3 cellular contexts compared by ENCODE assay signal in the genomic region with DNA sequence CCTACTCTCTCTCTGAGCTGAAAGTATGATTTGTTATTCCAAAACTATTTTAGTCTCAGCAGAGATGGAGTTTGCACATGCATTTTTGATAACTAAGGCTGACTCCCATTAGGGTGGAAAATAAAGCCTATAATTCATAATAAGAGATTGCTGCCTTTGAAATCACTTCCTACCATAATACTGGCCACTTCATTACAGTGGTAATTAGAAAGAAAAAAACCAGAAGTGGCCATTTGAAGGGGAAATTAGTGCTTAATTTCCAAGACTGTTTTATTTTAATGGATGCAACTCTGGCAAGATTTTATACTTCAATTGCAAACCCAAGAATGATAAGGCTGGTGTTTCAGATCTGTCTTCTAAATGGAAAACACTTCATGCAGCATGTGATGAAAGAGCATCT.
TF ChIP-seq lines count a peak whose summit lies in the region.

No MANE protein-coding gene starts in this region.

TF ChIP-seq in GM23338, 12 proteins besides CTCF, POLR2A, EP300 and RAD21:
- TF ChIP-seq ZNF114 (CRISPR knock-in tag; IDR thresholded peaks at IDR 0.05) (no peak), CREB1 (CRISPR knock-in tag; IDR thresholded peaks at IDR 0.05; ENCODE audit: low read depth) (no peak), NANOG (IDR thresholded peaks at IDR 0.05; ENCODE audit: borderline replicate concordance) (no peak), POLR2AphosphoS5 (IDR thresholded peaks at IDR 0.05; ENCODE audit: low read depth) (no peak)
- TF ChIP-seq, protein P1, sequence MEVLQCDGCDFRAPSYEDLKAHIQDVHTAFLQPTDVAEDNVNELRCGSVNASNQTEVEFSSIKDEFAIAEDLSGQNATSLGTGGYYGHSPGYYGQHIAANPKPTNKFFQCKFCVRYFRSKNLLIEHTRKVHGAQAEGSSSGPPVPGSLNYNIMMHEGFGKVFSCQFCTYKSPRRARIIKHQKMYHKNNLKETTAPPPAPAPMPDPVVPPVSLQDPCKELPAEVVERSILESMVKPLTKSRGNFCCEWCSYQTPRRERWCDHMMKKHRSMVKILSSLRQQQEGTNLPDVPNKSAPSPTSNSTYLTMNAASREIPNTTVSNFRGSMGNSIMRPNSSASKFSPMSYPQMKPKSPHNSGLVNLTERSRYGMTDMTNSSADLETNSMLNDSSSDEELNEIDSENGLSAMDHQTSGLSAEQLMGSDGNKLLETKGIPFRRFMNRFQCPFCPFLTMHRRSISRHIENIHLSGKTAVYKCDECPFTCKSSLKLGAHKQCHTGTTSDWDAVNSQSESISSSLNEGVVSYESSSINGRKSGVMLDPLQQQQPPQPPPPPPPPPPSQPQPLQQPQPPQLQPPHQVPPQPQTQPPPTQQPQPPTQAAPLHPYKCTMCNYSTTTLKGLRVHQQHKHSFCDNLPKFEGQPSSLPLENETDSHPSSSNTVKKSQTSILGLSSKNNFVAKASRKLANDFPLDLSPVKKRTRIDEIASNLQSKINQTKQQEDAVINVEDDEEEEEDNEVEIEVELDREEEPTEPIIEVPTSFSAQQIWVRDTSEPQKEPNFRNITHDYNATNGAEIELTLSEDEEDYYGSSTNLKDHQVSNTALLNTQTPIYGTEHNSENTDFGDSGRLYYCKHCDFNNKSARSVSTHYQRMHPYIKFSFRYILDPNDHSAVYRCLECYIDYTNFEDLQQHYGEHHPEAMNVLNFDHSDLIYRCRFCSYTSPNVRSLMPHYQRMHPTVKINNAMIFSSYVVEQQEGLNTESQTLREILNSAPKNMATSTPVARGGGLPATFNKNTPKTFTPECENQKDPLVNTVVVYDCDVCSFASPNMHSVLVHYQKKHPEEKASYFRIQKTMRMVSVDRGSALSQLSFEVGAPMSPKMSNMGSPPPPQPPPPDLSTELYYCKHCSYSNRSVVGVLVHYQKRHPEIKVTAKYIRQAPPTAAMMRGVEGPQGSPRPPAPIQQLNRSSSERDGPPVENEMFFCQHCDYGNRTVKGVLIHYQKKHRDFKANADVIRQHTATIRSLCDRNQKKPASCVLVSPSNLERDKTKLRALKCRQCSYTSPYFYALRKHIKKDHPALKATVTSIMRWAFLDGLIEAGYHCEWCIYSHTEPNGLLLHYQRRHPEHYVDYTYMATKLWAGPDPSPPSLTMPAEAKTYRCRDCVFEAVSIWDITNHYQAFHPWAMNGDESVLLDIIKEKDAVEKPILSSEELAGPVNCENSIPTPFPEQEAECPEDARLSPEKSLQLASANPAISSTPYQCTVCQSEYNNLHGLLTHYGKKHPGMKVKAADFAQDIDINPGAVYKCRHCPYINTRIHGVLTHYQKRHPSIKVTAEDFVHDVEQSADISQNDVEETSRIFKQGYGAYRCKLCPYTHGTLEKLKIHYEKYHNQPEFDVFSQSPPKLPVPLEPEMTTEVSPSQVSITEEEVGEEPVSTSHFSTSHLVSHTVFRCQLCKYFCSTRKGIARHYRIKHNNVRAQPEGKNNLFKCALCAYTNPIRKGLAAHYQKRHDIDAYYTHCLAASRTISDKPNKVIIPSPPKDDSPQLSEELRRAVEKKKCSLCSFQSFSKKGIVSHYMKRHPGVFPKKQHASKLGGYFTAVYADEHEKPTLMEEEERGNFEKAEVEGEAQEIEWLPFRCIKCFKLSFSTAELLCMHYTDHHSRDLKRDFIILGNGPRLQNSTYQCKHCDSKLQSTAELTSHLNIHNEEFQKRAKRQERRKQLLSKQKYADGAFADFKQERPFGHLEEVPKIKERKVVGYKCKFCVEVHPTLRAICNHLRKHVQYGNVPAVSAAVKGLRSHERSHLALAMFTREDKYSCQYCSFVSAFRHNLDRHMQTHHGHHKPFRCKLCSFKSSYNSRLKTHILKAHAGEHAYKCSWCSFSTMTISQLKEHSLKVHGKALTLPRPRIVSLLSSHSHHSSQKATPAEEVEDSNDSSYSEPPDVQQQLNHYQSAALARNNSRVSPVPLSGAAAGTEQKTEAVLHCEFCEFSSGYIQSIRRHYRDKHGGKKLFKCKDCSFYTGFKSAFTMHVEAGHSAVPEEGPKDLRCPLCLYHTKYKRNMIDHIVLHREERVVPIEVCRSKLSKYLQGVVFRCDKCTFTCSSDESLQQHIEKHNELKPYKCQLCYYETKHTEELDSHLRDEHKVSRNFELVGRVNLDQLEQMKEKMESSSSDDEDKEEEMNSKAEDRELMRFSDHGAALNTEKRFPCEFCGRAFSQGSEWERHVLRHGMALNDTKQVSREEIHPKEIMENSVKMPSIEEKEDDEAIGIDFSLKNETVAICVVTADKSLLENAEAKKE (CRISPR knock-in tag; IDR thresholded peaks at IDR 0.05): no peak

TF ChIP-seq in SK-N-SH, 30 proteins besides CTCF, POLR2A, EP300 and RAD21:
- TF ChIP-seq TAF1 (IDR thresholded peaks at IDR 0.05; ENCODE audit: borderline replicate concordance, low read depth, low read length) (no peak), POLR2AphosphoS5 (IDR thresholded peaks at IDR 0.05; ENCODE audit: low read depth, low read length) (no peak), TCF12 (IDR thresholded peaks at IDR 0.05) (peak; percentile 13; the same call in 1 of the 2 replicates), FOXJ3 (CRISPR knock-in tag; IDR thresholded peaks at IDR 0.05) (peak; percentile 74), CHD2 (IDR thresholded peaks at IDR 0.05; ENCODE audit: low read length, partially characterized antibody) (peak; percentile 7), NFIC (IDR thresholded peaks at IDR 0.05; ENCODE audit: borderline replicate concordance) (no peak), SMC3 (IDR thresholded peaks at IDR 0.05; ENCODE audit: low read depth, low read length) (no peak), GABPA (IDR thresholded peaks at IDR 0.05; ENCODE audit: low read depth) (no peak), SIN3A (IDR thresholded peaks at IDR 0.05; ENCODE audit: borderline replicate concordance, low read depth, low read length) (no peak), FOSL2 (IDR thresholded peaks at IDR 0.05; ENCODE audit: borderline replicate concordance, low read depth) (no peak), GATA2 (CRISPR knock-in tag; IDR thresholded peaks at IDR 0.05) (peak; percentile 45; the same call in 1 of the 2 replicates), RXRA (IDR thresholded peaks at IDR 0.05; ENCODE audit: borderline replicate concordance, low read depth) (no peak), EZH2phosphoT487 (IDR thresholded peaks at IDR 0.05; ENCODE audit: borderline replicate concordance, low read depth) (no peak), MXI1 (IDR thresholded peaks at IDR 0.05; ENCODE audit: low read depth, low read length) (no peak), JUND (IDR thresholded peaks at IDR 0.05) (no peak)
- TF ChIP-seq, protein P2, sequence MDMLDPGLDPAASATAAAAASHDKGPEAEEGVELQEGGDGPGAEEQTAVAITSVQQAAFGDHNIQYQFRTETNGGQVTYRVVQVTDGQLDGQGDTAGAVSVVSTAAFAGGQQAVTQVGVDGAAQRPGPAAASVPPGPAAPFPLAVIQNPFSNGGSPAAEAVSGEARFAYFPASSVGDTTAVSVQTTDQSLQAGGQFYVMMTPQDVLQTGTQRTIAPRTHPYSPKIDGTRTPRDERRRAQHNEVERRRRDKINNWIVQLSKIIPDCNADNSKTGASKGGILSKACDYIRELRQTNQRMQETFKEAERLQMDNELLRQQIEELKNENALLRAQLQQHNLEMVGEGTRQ (IDR thresholded peaks at IDR 0.05; ENCODE audit: borderline replicate concordance, low read depth, low read length): no peak

TF ChIP-seq in HEK293T, 16 proteins besides CTCF, POLR2A, EP300 and RAD21:
- TF ChIP-seq, protein P3, sequence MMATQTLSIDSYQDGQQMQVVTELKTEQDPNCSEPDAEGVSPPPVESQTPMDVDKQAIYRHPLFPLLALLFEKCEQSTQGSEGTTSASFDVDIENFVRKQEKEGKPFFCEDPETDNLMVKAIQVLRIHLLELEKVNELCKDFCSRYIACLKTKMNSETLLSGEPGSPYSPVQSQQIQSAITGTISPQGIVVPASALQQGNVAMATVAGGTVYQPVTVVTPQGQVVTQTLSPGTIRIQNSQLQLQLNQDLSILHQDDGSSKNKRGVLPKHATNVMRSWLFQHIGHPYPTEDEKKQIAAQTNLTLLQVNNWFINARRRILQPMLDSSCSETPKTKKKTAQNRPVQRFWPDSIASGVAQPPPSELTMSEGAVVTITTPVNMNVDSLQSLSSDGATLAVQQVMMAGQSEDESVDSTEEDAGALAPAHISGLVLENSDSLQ (IDR thresholded peaks at IDR 0.05): no peak
- TF ChIP-seq HDGF (IDR thresholded peaks at IDR 0.05; ENCODE audit: borderline replicate concordance): no peak
- no peak for TF ChIP-seq NFRKB (IDR thresholded peaks at IDR 0.05)
- no peak for TF ChIP-seq L3MBTL2 (conservative IDR thresholded peaks at IDR 0.05)
- TF ChIP-seq SUZ12 (IDR thresholded peaks at IDR 0.05): no peak
- TF ChIP-seq ZNF384 (IDR thresholded peaks at IDR 0.05): no peak
- no peak for TF ChIP-seq CTBP1 (IDR thresholded peaks at IDR 0.05; ENCODE audit: borderline replicate concordance)
- TF ChIP-seq LEF1 (IDR thresholded peaks at IDR 0.05; ENCODE audit: borderline replicate concordance): no peak
- no peak for TF ChIP-seq FOXM1 (IDR thresholded peaks at IDR 0.05; ENCODE audit: borderline replicate concordance)
- no peak for TF ChIP-seq FOXA1 (IDR thresholded peaks at IDR 0.05)
- TF ChIP-seq TARDBP (IDR thresholded peaks at IDR 0.05): no peak
- TF ChIP-seq ELF4 (IDR thresholded peaks at IDR 0.05): no peak
- no peak for TF ChIP-seq FOXK2 (IDR thresholded peaks at IDR 0.05)
- no peak for TF ChIP-seq SP1 (IDR thresholded peaks at IDR 0.05)
- no peak for TF ChIP-seq ARNT (IDR thresholded peaks at IDR 0.05)
- TF ChIP-seq BHLHE40 (IDR thresholded peaks at IDR 0.05; ENCODE audit: borderline replicate concordance): no peak
